In genomic region chr20:62284448-62284847, GRCh38 we compare ENCODE assay signal across 24 cellular contexts. TPM values are rescaled to one million over a fixed set of nuclear protein-coding genes. Genes with fewer than 3 reads are reported as not detected.
DNase-seq lines count a peak whose midpoint lies in the region; ATAC-seq, FAIRE-seq and TF ChIP-seq lines count a peak whose summit lies in the region.
"Had no signal": no experiment of that assay in that cellular context is flagged by ENCODE, and none has a peak within 500 bp of the region (broad histone marks: within the 10 kb centered on the region; RNA-seq: fewer than 3 reads in every experiment).

No MANE protein-coding gene starts in this region.

- TF ChIP-seq RAD21 in K562 (CRISPR knock-in tag; conservative IDR thresholded peaks at IDR 0.05 in 1 of 2, IDR thresholded peaks at IDR 0.05 in 1 of 2), result no peak

- peak overlapping the region in 7 of 11 experiments; percentile 67 to 86 (median 74); a peak in 7 of 22 replicates for H3K4me2 ChIP-seq in BLaER1 treated with 17β-estradiol and CSF1 and Interleukin-3, amounts not matched to agents 10 nM and 100 nM
- H3K4me2 ChIP-seq in K562 (ENCODE audit: insufficient read depth, low read length), result no peak overlapping the region
- no peak overlapping the region for H3K4me2 ChIP-seq in endothelial cell of umbilical vein (ENCODE audit: insufficient read depth, low read length)
- H3K4me2 ChIP-seq: KMS-11 had no signal

- H3K9me1 ChIP-seq in K562 (ENCODE audit: control insufficient read depth, insufficient read depth, low read length) (no peaks in the 10 kb centered on the region), endothelial cell of umbilical vein (replicated peaks; ENCODE audit: control insufficient read depth, extremely low read depth, insufficient read depth, low read length) (no peaks in the 10 kb centered on the region)

- 60% methylated on average over 6 of the region's 6 CpGs for WGBS in K562 (ENCODE audit: insufficient coverage, low coverage, missing lambda C conversion rate)

- no peak for ATAC-seq in Right ventricle myocardium superior (ENCODE audit: poor library complexity)
- ATAC-seq in left cardiac atrium, result no peak
- ATAC-seq in K562, result no peak
- ATAC-seq in HG03045 (IDR thresholded peaks at IDR 0.05; ENCODE audit: unreplicated experiment), result no peak
- ATAC-seq in omental fat pad (ENCODE audit: low FRiP score), result no peak
- ATAC-seq in HG03457 (IDR thresholded peaks at IDR 0.05; ENCODE audit: unreplicated experiment), result no peak

- in situ Hi-C loops in K562 (cut with MboI), result no loop called here

- H3K4me1 ChIP-seq in BLaER1 treated with 17β-estradiol and CSF1 and Interleukin-3, amounts not matched to agents 10 nM and 100 nM, result peaks cover 14 to 27% (median 20%) of the 10 kb centered on the region in 10 experiments
- peaks cover 0 to 9% of the 10 kb centered on the region in 2 experiments; a peak in 1 of 5 replicates for H3K4me1 ChIP-seq in K562 (replicated peaks in 1 of 2; ENCODE audit: control insufficient read depth in 2 of 2, insufficient read depth in 2 of 2, low read length in 2 of 2)
- H3K4me1 ChIP-seq in endothelial cell of umbilical vein (ENCODE audit: control insufficient read depth, extremely low read depth, insufficient read depth, low read length), result peaks cover 19% of the 10 kb centered on the region
- H3K4me1 ChIP-seq: SJSA1 had no signal

- no peak for TF ChIP-seq EP300 in K562 (IDR thresholded peaks at IDR 0.05; ENCODE audit: low read length)

- CTCF ChIA-PET in K562 (lab: Yijun Ruan, JAX; ENCODE audit: low intra/inter-chr PET ratio) (no interaction called here), endothelial cell of umbilical vein (lab: Charles Lee) (interaction anchor here (2.2 kb wide), 1 partner anchor 98 kb away, joined by 10 read pairs; no protein-coding TSS in a partner anchor)

- H3K79me2 ChIP-seq in K562 (ENCODE audit: control insufficient read depth, insufficient read depth, low read length) (no peaks in the 10 kb centered on the region), endothelial cell of umbilical vein (ENCODE audit: control insufficient read depth, insufficient read depth, low read length) (no peaks in the 10 kb centered on the region)

- intact Hi-C loops in Right ventricle myocardium superior (cut with DNase I), result no loop called here
- intact Hi-C loops in left cardiac atrium (cut with DNase I), result no loop called here
- intact Hi-C loops in K562 (cut with micrococcal nuclease), result no loop called here
- intact Hi-C loops in endothelial cell of umbilical vein (cut with micrococcal nuclease), result loop anchor here (2.0 kb wide), 1 partner anchor 46 kb away; the partner anchor contains the start of gene OSBPL2

- H3K27me3 ChIP-seq in BLaER1 treated with 17β-estradiol and CSF1 and Interleukin-3, amounts not matched to agents 10 nM and 100 nM, result peaks cover 0 to 12% (median 0%) of the 10 kb centered on the region in 11 experiments; a peak in 1 of 22 replicates
- H3K27me3 ChIP-seq in K562 (ENCODE audit: control insufficient read depth in 2 of 2, insufficient read depth in 2 of 2, low read length in 2 of 2) (no peaks in the 10 kb centered on the region), endothelial cell of umbilical vein (ENCODE audit: control insufficient read depth in 2 of 2, insufficient read depth in 2 of 2, low read length in 2 of 2) (no peaks in the 10 kb centered on the region)
- H3K27me3 ChIP-seq: SJSA1 had no signal

- DNase-seq in Right ventricle myocardium superior (peak; percentile 12), left cardiac atrium (no peak), K562 (ENCODE audit: extremely low read depth in 1 of 4, low spot score in 3 of 4) (no peak), endothelial cell of umbilical vein (ENCODE audit: low read depth, low spot score) (no peak), omental fat pad (ENCODE audit: low spot score) (no peak)
- DNase-seq: 8988T; CD4-positive, alpha-beta memory T cell; COR-L47; GM23248; H7; IMR-90; NCI-H1105; NCI-H1436 treated with DMSO at 0.1 percent for 48 hours; NCI-H187 treated with DMSO at 0.1 percent for 48 hours; NCI-H2171 treated with DMSO at 0.1 percent for 48 hours; NCI-H446; NCI-H524 treated with DMSO at 0.1 percent for 48 hours; NCI-H774 had no signal

- peaks cover 0 to 31% (median 6%) of the 10 kb centered on the region in 11 experiments; a peak in 9 of 22 replicates for H4K20me1 ChIP-seq in BLaER1 treated with 17β-estradiol and CSF1 and Interleukin-3, amounts not matched to agents 10 nM and 100 nM
- H4K20me1 ChIP-seq in K562 (replicated peaks; ENCODE audit: control insufficient read depth, insufficient read depth, low read length), result no peaks in the 10 kb centered on the region
- H4K20me1 ChIP-seq in endothelial cell of umbilical vein (replicated peaks; ENCODE audit: control insufficient read depth, extremely low read depth, insufficient read depth, low read length), result no peaks in the 10 kb centered on the region

- no TSS peak for BruUV-seq in K562 (replicated peaks; lab: Mats Ljungman, UMichigan)
- BruUV-seq in endothelial cell of umbilical vein (replicated peaks; lab: Mats Ljungman, UMichigan), result no TSS peak

- TF ChIP-seq POLR2A in K562 (conservative IDR thresholded peaks at IDR 0.05) (no peak), endothelial cell of umbilical vein (IDR thresholded peaks at IDR 0.05; ENCODE audit: low read depth, low read length) (no peak)

- H2AFZ ChIP-seq in K562 (ENCODE audit: low read depth, low read length) (no peak overlapping the region), endothelial cell of umbilical vein (ENCODE audit: low read depth, low read length) (no peak overlapping the region)
- H2AFZ ChIP-seq: GM23248 had no signal

- no peak overlapping the region for H3K4me3 ChIP-seq in BLaER1 treated with 17β-estradiol and CSF1 and Interleukin-3, amounts not matched to agents 10 nM and 100 nM
- no peak overlapping the region for H3K4me3 ChIP-seq in K562
- no peak overlapping the region for H3K4me3 ChIP-seq in endothelial cell of umbilical vein (replicated peaks in 1 of 3; ENCODE audit: insufficient read depth in 1 of 3, low read depth in 1 of 3, low read length in 3 of 3)
- H3K4me3 ChIP-seq: GM23248, SJSA1 had no signal

- no peaks in the 10 kb centered on the region for H3K9me3 ChIP-seq in BLaER1 treated with 17β-estradiol and CSF1 and Interleukin-3, amounts not matched to agents 10 nM and 100 nM (replicated peaks in 1 of 11)
- no peaks in the 10 kb centered on the region for H3K9me3 ChIP-seq in K562 (replicated peaks; ENCODE audit: control insufficient read depth, insufficient read depth, low read depth, low read length)
- no peaks in the 10 kb centered on the region for H3K9me3 ChIP-seq in endothelial cell of umbilical vein (replicated peaks; ENCODE audit: control insufficient read depth, insufficient read depth, low read length)
- H3K9me3 ChIP-seq: SJSA1 had no signal

- H3K27ac ChIP-seq in BLaER1 treated with 17β-estradiol and CSF1 and Interleukin-3, amounts not matched to agents 10 nM and 100 nM, result no peak overlapping the region
- H3K27ac ChIP-seq in K562 (ENCODE audit: extremely low read depth, low read depth, low read length) (no peak overlapping the region), endothelial cell of umbilical vein (ENCODE audit: insufficient read depth, low read depth, low read length) (peak overlapping the region; percentile 91)
- H3K27ac ChIP-seq: GM23248, KMS-11, SJSA1 had no signal

- POLR2A ChIA-PET in K562 (lab: Yijun Ruan, JAX) (interaction anchor here (0.7 to 1.0 kb wide), 2 partner anchors 10 to 102 kb away, joined by 3 to 4 read pairs; partner anchors contain the start of gene RPS21), endothelial cell of umbilical vein (lab: Charles Lee) (no interaction called here)

- FAIRE-seq in K562 (lab: Jason Lieb, UNC) (no peak), endothelial cell of umbilical vein (lab: Jason Lieb, UNC) (no peak)
- FAIRE-seq: G401.6 had no signal

- H3K36me3 ChIP-seq in BLaER1 treated with 17β-estradiol and CSF1 and Interleukin-3, amounts not matched to agents 10 nM and 100 nM, result peaks cover 46 to 96% (median 64%) of the 10 kb centered on the region in 11 experiments
- H3K36me3 ChIP-seq in K562 (ENCODE audit: control insufficient read depth, insufficient read depth, low read length), result peaks cover 43% of the 10 kb centered on the region; the same call in 2 of the 3 replicates
- peaks cover 5 to 33% of the 10 kb centered on the region in 2 experiments for H3K36me3 ChIP-seq in endothelial cell of umbilical vein (ENCODE audit: control insufficient read depth in 2 of 2, extremely low read depth in 1 of 2, insufficient read depth in 2 of 2, low read length in 2 of 2)

- TF ChIP-seq CTCF in K562 (IDR thresholded peaks at IDR 0.05 in 2 of 3, conservative IDR thresholded peaks at IDR 0.05 in 1 of 3; ENCODE audit: insufficient read depth in 2 of 3, low read depth in 1 of 3, low read length in 3 of 3), result no peak
- no peak for TF ChIP-seq CTCF in endothelial cell of umbilical vein (IDR thresholded peaks at IDR 0.05; ENCODE audit: extremely low read depth in 1 of 2, insufficient read depth in 1 of 2, low read depth in 1 of 2, low read length in 2 of 2)
- no peak for TF ChIP-seq CTCF in omental fat pad (IDR thresholded peaks at IDR 0.05)

- dilution Hi-C loops in endothelial cell of umbilical vein (cut with MboI; ENCODE audit: extremely low pct_ligation_motif_present, low sequenced_read_pairs), result no loop called here

- H3K9ac ChIP-seq in BLaER1 treated with 17β-estradiol and CSF1 and Interleukin-3, amounts not matched to agents 10 nM and 100 nM, result no peak overlapping the region
- H3K9ac ChIP-seq in K562 (ENCODE audit: insufficient read depth in 1 of 2, low read depth in 2 of 2, low read length in 2 of 2) (no peak overlapping the region), endothelial cell of umbilical vein (replicated peaks; ENCODE audit: extremely low read depth, insufficient read depth, low read length) (no peak overlapping the region)
- H3K9ac ChIP-seq: GM23248, KMS-11 had no signal

RNA-seq across cellular contexts. Expression of gene ADRM1, which starts 18.3 kb away (rescaled TPM):
- total RNA-seq in Right ventricle myocardium superior (68.5 TPM), left cardiac atrium (10 to 100 TPM; 57.9 to 76.9 TPM), K562 (2014; rRNA removed) (223 and 261 TPM in 2 replicates), K562 (2014; rRNA removed; fragmentation: Illumina TruSeq; extraction: Trizol) (22.5 and 32.1 TPM in 2 replicates), K562 (2015; rRNA removed; fragmentation: Illumina TruSeq; extraction: Trizol) (125 and 136 TPM in 2 replicates), K562 (2021) (159 and 160 TPM in 2 replicates), endothelial cell of umbilical vein (144 and 154 TPM in 2 replicates), omental fat pad (100 to 1,000 TPM in 3 of 4 donors, 10 to 100 TPM in 1; 97.7 to 164 (median 111) TPM)
- total RNA-seq in K562 (2011; cell fraction: chromatin; rRNA removed; ENCODE audit: low replicate concordance), result 21.6 and 87.3 TPM in 2 replicates
- total RNA-seq in K562 (2011; cell fraction: nucleolus; rRNA removed), result 87.6 and 87.7 TPM in 2 replicates
- 41.0 and 41.6 TPM in 2 replicates for total RNA-seq in K562 (2011; cell fraction: nucleoplasm; rRNA removed)
- polyA plus RNA-seq in K562 (2011; rRNA removed) (57.6 and 67.4 TPM in 2 replicates), K562 (2014; fragmentation: Illumina TruSeq; extraction: Trizol) (49.3 and 107 TPM in 2 replicates), K562 (2014; fragmentation: Nextera tagmentation; extraction: Ambion mirVana) (10 to 100 TPM in 1 of 2 experiments, 1 to 10 TPM in 1; 5.0 to 21.6 TPM), K562 (2014; rRNA removed) (192 and 201 TPM in 2 replicates), endothelial cell of umbilical vein (179 and 249 TPM in 2 replicates)
- 69.2 and 237 TPM in 2 replicates for polyA plus RNA-seq in K562 (2011; cell fraction: cytosol; rRNA removed)
- 65.6 and 116 TPM in 2 replicates for polyA plus RNA-seq in K562 (2011; cell fraction: nucleus; rRNA removed)
- 109 and 153 TPM in 2 replicates for polyA plus RNA-seq in K562 (2012)
- 16.1 and 32.6 TPM in 2 replicates for polyA minus RNA-seq in K562 (2011; rRNA and poly(A)+ RNA removed)
- polyA minus RNA-seq in K562 (2011; cell fraction: cytosol; rRNA and poly(A)+ RNA removed), result 51.8 and 55.0 TPM in 2 replicates
- 42.8 and 44.0 TPM in 2 replicates for polyA minus RNA-seq in K562 (2011; cell fraction: nucleus; rRNA and poly(A)+ RNA removed)
- polyA plus RNA-seq in endothelial cell of umbilical vein (2011; cell fraction: cytosol; rRNA removed), result 131 and 170 TPM in 2 replicates
- polyA plus RNA-seq in endothelial cell of umbilical vein (2011; cell fraction: nucleus; rRNA removed), result 99.1 and 109 TPM in 2 replicates
- polyA plus RNA-seq in endothelial cell of umbilical vein (2012), result 146 and 147 TPM in 2 replicates
- polyA minus RNA-seq in endothelial cell of umbilical vein, result 65.1 and 70.5 TPM in 2 replicates
- polyA minus RNA-seq in endothelial cell of umbilical vein (2011; cell fraction: cytosol; rRNA and poly(A)+ RNA removed), result 104 TPM
- polyA minus RNA-seq in endothelial cell of umbilical vein (2011; cell fraction: nucleus; rRNA and poly(A)+ RNA removed), result 29.3 and 53.9 TPM in 2 replicates

RNA-seq across cellular contexts. Expression of gene OSBPL2, which starts 46.1 kb away (rescaled TPM):
- total RNA-seq in Right ventricle myocardium superior, result 52.3 TPM
- total RNA-seq in left cardiac atrium, result 10 to 100 TPM; 40.1 to 41.2 TPM
- 144 and 173 TPM in 2 replicates for total RNA-seq in K562 (2011; cell fraction: chromatin; rRNA removed; ENCODE audit: low replicate concordance)
- 69.5 and 70.9 TPM in 2 replicates for total RNA-seq in K562 (2011; cell fraction: nucleolus; rRNA removed)
- 130 and 148 TPM in 2 replicates for total RNA-seq in K562 (2011; cell fraction: nucleoplasm; rRNA removed)
- total RNA-seq in K562 (2014; rRNA removed), result 14.4 and 18.2 TPM in 2 replicates
- 14.0 and 16.1 TPM in 2 replicates for total RNA-seq in K562 (2014; rRNA removed; fragmentation: Illumina TruSeq; extraction: Trizol)
- 13.0 and 14.1 TPM in 2 replicates for total RNA-seq in K562 (2015; rRNA removed; fragmentation: Illumina TruSeq; extraction: Trizol)
- 23.0 and 25.6 TPM in 2 replicates for total RNA-seq in K562 (2021)
- 11.2 and 18.0 TPM in 2 replicates for polyA plus RNA-seq in K562 (2011; rRNA removed)
- 7.4 and 12.4 TPM in 2 replicates for polyA plus RNA-seq in K562 (2011; cell fraction: cytosol; rRNA removed)
- polyA plus RNA-seq in K562 (2011; cell fraction: nucleus; rRNA removed), result 75.1 and 90.2 TPM in 2 replicates
- polyA plus RNA-seq in K562 (2012), result 15.0 and 24.7 TPM in 2 replicates
- polyA plus RNA-seq in K562 (2014; fragmentation: Illumina TruSeq; extraction: Trizol), result 19.9 and 21.1 TPM in 2 replicates
- 1 to 10 TPM; 2.5 to 3.5 TPM for polyA plus RNA-seq in K562 (2014; fragmentation: Nextera tagmentation; extraction: Ambion mirVana)
- polyA plus RNA-seq in K562 (2014; rRNA removed), result 15.2 and 16.9 TPM in 2 replicates
- polyA minus RNA-seq in K562 (2011; rRNA and poly(A)+ RNA removed), result 73.7 and 99.1 TPM in 2 replicates
- polyA minus RNA-seq in K562 (2011; cell fraction: cytosol; rRNA and poly(A)+ RNA removed), result 7.7 and 10.5 TPM in 2 replicates
- polyA minus RNA-seq in K562 (2011; cell fraction: nucleus; rRNA and poly(A)+ RNA removed), result 19.9 and 34.7 TPM in 2 replicates
- total RNA-seq in endothelial cell of umbilical vein, result 32.7 and 33.0 TPM in 2 replicates
- polyA plus RNA-seq in endothelial cell of umbilical vein, result 10.5 and 13.1 TPM in 2 replicates
- 11.1 and 11.5 TPM in 2 replicates for polyA plus RNA-seq in endothelial cell of umbilical vein (2011; cell fraction: cytosol; rRNA removed)
- polyA plus RNA-seq in endothelial cell of umbilical vein (2011; cell fraction: nucleus; rRNA removed), result 43.1 and 57.0 TPM in 2 replicates
- 19.7 and 21.3 TPM in 2 replicates for polyA plus RNA-seq in endothelial cell of umbilical vein (2012)
- 54.3 and 61.9 TPM in 2 replicates for polyA minus RNA-seq in endothelial cell of umbilical vein
- polyA minus RNA-seq in endothelial cell of umbilical vein (2011; cell fraction: cytosol; rRNA and poly(A)+ RNA removed), result 8.5 TPM
- 27.6 and 40.9 TPM in 2 replicates for polyA minus RNA-seq in endothelial cell of umbilical vein (2011; cell fraction: nucleus; rRNA and poly(A)+ RNA removed)
- 10 to 100 TPM; 24.3 to 35.9 (median 26.3) TPM for total RNA-seq in omental fat pad

Comparison
In these comparisons a context has a peak if more than half of its experiments do, and no peak if none do; other contexts are left out.
1. H3K4me2 ChIP-seq: peak in BLaER1 treated with 17β-estradiol and CSF1 and Interleukin-3, amounts not matched to agents 10 nM and 100 nM (7 of 11); none in K562 (single experiment) and endothelial cell of umbilical vein (single experiment).